Comparison of ENCODE assay signal across 1 cellular context in genomic region chr2:197296861-197297260, GRCh38.
TF ChIP-seq lines count a peak whose summit lies in the region.

No MANE protein-coding gene starts in this region.

TF ChIP-seq in SK-N-SH, 30 proteins besides CTCF, POLR2A, EP300 and RAD21 (continued from another document):
- no peak for TF ChIP-seq REST (IDR thresholded peaks at IDR 0.05; ENCODE audit: low read depth, low read length)
- TF ChIP-seq POLR2AphosphoS5 (IDR thresholded peaks at IDR 0.05; ENCODE audit: low read depth, low read length) = no peak
- no peak for TF ChIP-seq FOXM1 (IDR thresholded peaks at IDR 0.05; ENCODE audit: low read depth)
- TF ChIP-seq MAX (IDR thresholded peaks at IDR 0.05; ENCODE audit: low read depth) = no peak
- TF ChIP-seq ZBTB33 (IDR thresholded peaks at IDR 0.05; ENCODE audit: borderline replicate concordance, low read depth) = no peak
- TF ChIP-seq MEF2A (IDR thresholded peaks at IDR 0.05; ENCODE audit: borderline replicate concordance, low read depth) = no peak
